35 cellular contexts compared by ENCODE assay signal in the genomic region with DNA sequence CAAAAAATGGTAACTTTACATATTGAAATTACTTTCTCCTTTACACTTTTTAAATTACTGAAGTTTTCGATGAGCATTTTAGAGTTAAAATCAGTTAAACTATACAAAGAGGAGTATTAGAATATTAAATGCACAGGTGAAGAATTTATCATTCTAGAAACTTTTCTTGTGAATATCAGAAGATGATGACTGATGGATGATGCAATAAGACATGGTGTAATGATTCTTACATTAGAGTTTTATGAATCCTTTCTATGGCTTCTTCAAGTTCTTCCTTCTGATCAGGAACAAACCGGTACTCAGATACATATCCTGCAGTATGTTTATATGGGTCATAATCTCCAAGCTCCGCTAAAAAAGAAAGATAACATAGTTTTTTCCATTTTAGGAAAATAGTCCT.
"Had no signal": no experiment of that assay in that cellular context is flagged by ENCODE, and none has a peak within 500 bp of the region (broad histone marks: within the 10 kb centered on the region; RNA-seq: fewer than 3 reads in every experiment).

No MANE protein-coding gene starts in this region.

- H3K27me3 ChIP-seq: adrenal gland, body of pancreas, brain microvascular endothelial cell, breast epithelium, cardiac muscle cell had no signal

- H3K4me3 ChIP-seq: adrenal gland, body of pancreas, breast epithelium, cardiac muscle cell had no signal

- H3K9me3 ChIP-seq: adrenal gland, body of pancreas, breast epithelium had no signal

- H3K4me1 ChIP-seq: adrenal gland, body of pancreas, breast epithelium had no signal

- DNase-seq: activated B cell treated with CpG ODN at 0.5 μM for 24 hours; activated CD4-positive, alpha-beta memory T cell treated with anti-CD3 and anti-CD28 coated beads for 36 hours; activated CD4-positive, alpha-beta T cell treated with anti-CD3 and anti-CD28 coated beads for 4 hours; activated CD4-positive, alpha-beta T cell treated with anti-CD3 and anti-CD28 coated beads, Interleukin-2, amount 10 ng/mL, durations not matched to agents 24 days and 14 days; activated CD4-positive, alpha-beta T cell treated with anti-CD3 and anti-CD28 coated beads, Interleukin-2, amount 50 U/mL, for 1 hour; activated CD4-positive, alpha-beta T cell treated with anti-CD3 and anti-CD28 coated beads, Interleukin-2, amount 50 U/mL, for 4 hours; activated CD4-positive, CD25-positive, alpha-beta regulatory T cell treated with anti-CD3 and anti-CD28 coated beads, Interleukin-2, amount 50 U/mL, for 72 hours; activated CD8-positive, alpha-beta memory T cell treated with anti-CD3 and anti-CD28 coated beads, Interleukin-2, amount 50 U/mL, for 4 hours; activated CD8-positive, alpha-beta T cell treated with anti-CD3 and anti-CD28 coated beads for 36 hours; activated effector memory CD4-positive, alpha-beta T cell treated with anti-CD3 and anti-CD28 coated beads, Interleukin-2, amount 50 U/mL, for 16 hours; activated gamma-delta T cell treated with Interleukin-2 at 50 U/mL for 16 hours; activated naive CD4-positive, alpha-beta T cell; activated naive CD4-positive, alpha-beta T cell treated with anti-CD3 and anti-CD28 coated beads for 36 hours; activated naive CD4-positive, alpha-beta T cell treated with anti-CD3 and anti-CD28 coated beads, Interleukin-2, amount 50 U/mL, for 16 hours; activated naive CD8-positive, alpha-beta T cell treated with anti-CD3 and anti-CD28 coated beads for 36 hours; activated T-cell treated with anti-CD3 and anti-CD28 coated beads for 4 hours; activated T-cell treated with anti-CD3 and anti-CD28 coated beads, Interleukin-2, amount 50 U/mL, for 1 hour; activated T-cell treated with anti-CD3 and anti-CD28 coated beads, Interleukin-2, amount 50 U/mL, for 4 hours; activated T-cell treated with anti-CD3 and anti-CD28 coated beads, Interleukin-2, amount 50 U/mL, for 72 hours; adrenal gland; amniotic stem cell; aorta; body of pancreas; brain microvascular endothelial cell; caudate nucleus; cerebellar nuclear complex; T-helper 2 cell; T-helper 9 cell had no signal

- H3K36me3 ChIP-seq: adrenal gland, brain microvascular endothelial cell, breast epithelium, cardiac muscle cell had no signal

- FAIRE-seq: astrocyte, TTC549 had no signal

- ATAC-seq: activated CD8-positive, alpha-beta T cell treated with anti-CD3 and anti-CD28 coated beads for 36 hours; activated naive CD4-positive, alpha-beta T cell treated with anti-CD3 and anti-CD28 coated beads, Interleukin-2, amount 50 U/mL, for 72 hours; activated T-cell treated with anti-CD3 and anti-CD28 coated beads, Interleukin-2, amount 50 U/mL, for 4 hours; activated T-cell treated with anti-CD3 and anti-CD28 coated beads, Interleukin-2, amount 50 U/mL, for 72 hours; activated T-helper 17 cell treated with anti-CD3 and anti-CD28 coated beads, Interleukin-2, amount 50 U/mL, for 72 hours; body of pancreas had no signal

- H3K27ac ChIP-seq: adrenal gland, body of pancreas, brain microvascular endothelial cell, breast epithelium, cardiac muscle cell, VCaP had no signal
